Comparison of ENCODE assay signal across 6 cellular contexts in genomic region chr16:72729552-72729951, GRCh38.
DNase-seq lines count a peak whose midpoint lies in the region; ATAC-seq, FAIRE-seq and TF ChIP-seq lines count a peak whose summit lies in the region.
"Not testable (repeated sequence)": the region's sequence is repeated elsewhere in the genome, so short reads cannot be mapped to it uniquely, and the experiment has no call there.

No MANE protein-coding gene starts in this region.

- intact Hi-C loops in K562 (cut with micrococcal nuclease), result loop anchor here (2.0 kb wide), 1 partner anchor 227 kb away; no protein-coding TSS in a partner anchor

- TF ChIP-seq CTCF in GM23338 (conservative IDR thresholded peaks at IDR 0.05; ENCODE audit: low read depth in 2 of 2) (peak; percentile 15 to 62; a peak in 2 of 4 replicates), Loucy (conservative IDR thresholded peaks at IDR 0.05; ENCODE audit: low read length) (0 out of 2 replicates have a peak, but pooled peaks have one; percentile 15), OCI-LY3 (IDR thresholded peaks at IDR 0.05; ENCODE audit: low read depth, low read length) (peak; percentile 21; the same call in 1 of the 2 replicates), K562 (IDR thresholded peaks at IDR 0.05 in 2 of 3, conservative IDR thresholded peaks at IDR 0.05 in 1 of 3; ENCODE audit: insufficient read depth in 2 of 3, low read depth in 1 of 3, low read length in 3 of 3) (peak; percentile 36 to 45 (median 45); a peak in 5 of 6 replicates), endodermal cell (conservative IDR thresholded peaks at IDR 0.05) (peak; percentile 53)

- peak; percentile 62 for FAIRE-seq in K562 (lab: Jason Lieb, UNC)

- not testable (repeated sequence) for H3K9me3 Mint-ChIP-seq in GM23338
- peaks cover 13% of the 10 kb centered on the region for H3K9me3 Mint-ChIP-seq in endodermal cell

- H3K79me2 ChIP-seq in GM23338 (replicated peaks; ENCODE audit: insufficient read depth); Loucy (ENCODE audit: insufficient read depth, low read length); OCI-LY3 (ENCODE audit: low read length); K562 (ENCODE audit: control insufficient read depth, insufficient read depth, low read length): not testable (repeated sequence)

- H3K27me3 Mint-ChIP-seq in GM23338 (ENCODE audit: insufficient read depth, low read depth, poor library complexity); endodermal cell (ENCODE audit: insufficient read depth): not testable (repeated sequence)

- 27% methylated on average over 9 of the region's 9 CpGs for WGBS in K562 (ENCODE audit: insufficient coverage, low coverage, missing lambda C conversion rate)
- 91 to 96% methylated on average over 7 to 9 of the region's 9 CpGs for WGBS in endodermal cell (ENCODE audit: insufficient coverage in 1 of 2, insufficient read length in 1 of 2), 2 experiments

- not testable (repeated sequence) for H3K4me1 ChIP-seq in GM23338 (ENCODE audit: insufficient read depth); Loucy (ENCODE audit: insufficient read depth, low read length, poor library complexity, severe bottlenecking); OCI-LY3 (ENCODE audit: low read length); K562 (replicated peaks in 1 of 2; ENCODE audit: control insufficient read depth in 2 of 2, insufficient read depth in 2 of 2, low read length in 2 of 2); endodermal cell (ENCODE audit: control insufficient read depth, insufficient read depth, low read length)

- H3K27ac Mint-ChIP-seq in GM23338, endodermal cell: not testable (repeated sequence)

- not testable (repeated sequence) for H3K36me3 ChIP-seq in GM23338 (ENCODE audit: insufficient read depth); Loucy (ENCODE audit: insufficient read depth, low read length); OCI-LY3 (replicated peaks; ENCODE audit: low read depth, low read length); K562 (ENCODE audit: control insufficient read depth, insufficient read depth, low read length); endodermal cell (ENCODE audit: control insufficient read depth, insufficient read depth, low read length)

- in situ Hi-C loops in SK-MEL-5 (cut with HindIII; ENCODE audit: low pct_unique_long_range_greater_than_20kb, low sequenced_read_pairs); K562 (cut with MboI): not testable (repeated sequence)

- TF ChIP-seq POLR2A in K562 (conservative IDR thresholded peaks at IDR 0.05), result not testable (repeated sequence)

- not testable (repeated sequence) for TF ChIP-seq EP300 in K562 (IDR thresholded peaks at IDR 0.05; ENCODE audit: low read length)

- DNase-seq in GM23338 (ENCODE audit: low spot score) (peak; percentile 17), SK-MEL-5 (ENCODE audit: low read depth, low spot score) (peak; percentile 28), K562 (ENCODE audit: extremely low read depth in 1 of 4, low spot score in 3 of 4) (peak in 1 of 4 experiments; percentile 24), endodermal cell (peak; percentile 70)

- not testable (repeated sequence) for H3K9me3 ChIP-seq in Loucy (ENCODE audit: insufficient read depth, low read depth, low read length); OCI-LY3 (ENCODE audit: insufficient read depth, low read length); K562 (replicated peaks; ENCODE audit: control insufficient read depth, insufficient read depth, low read depth, low read length); endodermal cell (ENCODE audit: control insufficient read depth, low read length)

- peak; percentile 12 to 45; a peak in 2 of 4 replicates for TF ChIP-seq RAD21 in K562 (CRISPR knock-in tag; conservative IDR thresholded peaks at IDR 0.05 in 1 of 2, IDR thresholded peaks at IDR 0.05 in 1 of 2)

- H3K9me1 ChIP-seq in K562 (ENCODE audit: control insufficient read depth, insufficient read depth, low read length), result not testable (repeated sequence)

- H3K4me3 ChIP-seq in GM23338; Loucy (ENCODE audit: low read length, poor library complexity, severe bottlenecking); OCI-LY3 (ENCODE audit: low read length); K562; endodermal cell (ENCODE audit: low read length): not testable (repeated sequence)

- not testable (repeated sequence) for BruUV-seq in K562 (replicated peaks; lab: Mats Ljungman, UMichigan)

- not testable (repeated sequence) for H3K27ac ChIP-seq in GM23338 (ENCODE audit: low read depth); OCI-LY3 (ENCODE audit: low read length); K562 (ENCODE audit: extremely low read depth, low read depth, low read length); endodermal cell (ENCODE audit: low read depth, low read length)

- CTCF ChIA-PET in K562 (lab: Yijun Ruan, JAX; ENCODE audit: low intra/inter-chr PET ratio), result interaction anchor here (1.5 kb wide), 1 partner anchor 228 kb away, joined by 8 read pairs; no protein-coding TSS in a partner anchor

- H3K4me3 Mint-ChIP-seq in GM23338, endodermal cell: not testable (repeated sequence)

- H3K9me2 ChIP-seq in GM23338 (ENCODE audit: insufficient read depth); Loucy (replicated peaks; ENCODE audit: low read depth, low read length): not testable (repeated sequence)

- not testable (repeated sequence) for H3K9ac ChIP-seq in Loucy (ENCODE audit: low read depth, low read length, poor library complexity, severe bottlenecking); OCI-LY3 (ENCODE audit: low read length); K562 (ENCODE audit: insufficient read depth in 1 of 2, low read depth in 2 of 2, low read length in 2 of 2); endodermal cell (ENCODE audit: extremely low read depth, low read length, poor library complexity, severe bottlenecking)

- ATAC-seq in GM23338, K562: not testable (repeated sequence)

- POLR2A ChIA-PET in K562 (lab: Yijun Ruan, JAX), result not testable (repeated sequence)

- not testable (repeated sequence) for H3K36me3 Mint-ChIP-seq in GM23338 (ENCODE audit: low read depth); endodermal cell (ENCODE audit: low read depth)

- not testable (repeated sequence) for H3K4me1 Mint-ChIP-seq in GM23338, endodermal cell

- not testable (repeated sequence) for H3F3A ChIP-seq in GM23338 (replicated peaks; ENCODE audit: low read depth); Loucy (ENCODE audit: low read depth)

- not testable (repeated sequence) for H3K4me2 ChIP-seq in GM23338; Loucy (ENCODE audit: low read depth, low read length, poor library complexity, severe bottlenecking); OCI-LY3 (ENCODE audit: low read length); K562 (ENCODE audit: insufficient read depth, low read length)

- H3K27me3 ChIP-seq in GM23338 (ENCODE audit: insufficient read depth); Loucy (ENCODE audit: insufficient read depth, low read length, poor library complexity, severe bottlenecking); OCI-LY3 (ENCODE audit: low read depth, low read length); K562 (ENCODE audit: control insufficient read depth in 2 of 2, insufficient read depth in 2 of 2, low read length in 2 of 2); endodermal cell (ENCODE audit: control insufficient read depth, insufficient read depth, low read length, poor library complexity, severe bottlenecking): not testable (repeated sequence)

- not testable (repeated sequence) for H2AFZ ChIP-seq in GM23338; Loucy (ENCODE audit: low read length); OCI-LY3 (ENCODE audit: low read depth, low read length); K562 (ENCODE audit: low read depth, low read length)

- not testable (repeated sequence) for H4K20me1 ChIP-seq in GM23338 (replicated peaks; ENCODE audit: insufficient read depth); Loucy (ENCODE audit: insufficient read depth, low read length, poor library complexity, severe bottlenecking); OCI-LY3 (ENCODE audit: insufficient read depth, low read length); K562 (replicated peaks; ENCODE audit: control insufficient read depth, insufficient read depth, low read length)

TF ChIP-seq in K562, 482 proteins besides CTCF, POLR2A, EP300 and RAD21:
- peak; percentile 16; the same call in 1 of the 2 replicates for TF ChIP-seq ESRRA (IDR thresholded peaks at IDR 0.05; ENCODE audit: borderline replicate concordance, low read depth)
- 0 out of 2 replicates have a peak, but pooled peaks have one; percentile 11 for TF ChIP-seq SMC3 (conservative IDR thresholded peaks at IDR 0.05; ENCODE audit: insufficient read depth, low read depth, low read length)
